9 cellular contexts compared by ENCODE assay signal in genomic region chrX:111244238-111244750, GRCh38. TPM values are rescaled to one million over a fixed set of nuclear protein-coding genes. Genes with fewer than 3 reads are reported as not detected.
A peak's percentile ranks its signal among the peaks of the same experiment; 100 is the strongest.
DNase-seq lines count a peak whose midpoint lies in the region; ATAC-seq and TF ChIP-seq lines count a peak whose summit lies in the region.
"Had no signal": no experiment of that assay in that cellular context is flagged by ENCODE, and none has a peak within 500 bp of the region (broad histone marks: within the 10 kb centered on the region; RNA-seq: fewer than 3 reads in every experiment).

No MANE protein-coding gene starts in this region.

- ATAC-seq in GM18861 (IDR thresholded peaks at IDR 0.05; ENCODE audit: unreplicated experiment) (no peak), GM18519 (IDR thresholded peaks at IDR 0.05; ENCODE audit: low FRiP score, unreplicated experiment) (no peak)
- ATAC-seq in activated CD8-positive, alpha-beta memory T cell treated with anti-CD3 and anti-CD28 coated beads, Interleukin-2, amount 10 ng/mL, durations not matched to agents 7 days and 5 days: no peak

- DNase-seq in GM10266 (ENCODE audit: extremely low spot score): no peak
- DNase-seq in NCI-H1092 (lab: John Stamatoyannopoulos, UW): peak; percentile 50
- no peak for DNase-seq in chondrocyte (ENCODE audit: low spot score)
- DNase-seq in progenitor cell of endocrine pancreas (ENCODE audit: low spot score, unreplicated experiment): no peak
- no peak for DNase-seq in activated effector memory CD4-positive, alpha-beta T cell treated with anti-CD3 and anti-CD28 coated beads, Interleukin-2, amount 50 U/mL, for 16 hours
- DNase-seq in activated CD8-positive, alpha-beta memory T cell treated with anti-CD3 and anti-CD28 coated beads, Interleukin-2, amount 10 ng/mL, durations not matched to agents 7 days and 5 days: no peak

- no peaks in the 10 kb centered on the region for H3K4me1 Mint-ChIP-seq in chondrocyte (ENCODE audit: low read depth)
- H3K4me1 Mint-ChIP-seq in progenitor cell of endocrine pancreas (ENCODE audit: low read depth): no peaks in the 10 kb centered on the region
- H3K4me1 Mint-ChIP-seq in activated CD8-positive, alpha-beta memory T cell treated with anti-CD3 and anti-CD28 coated beads, Interleukin-2, amount 10 ng/mL, durations not matched to agents 7 days and 5 days: no peaks in the 10 kb centered on the region

- CTCF ChIA-PET in activated CD8-positive, alpha-beta memory T cell treated with anti-CD3 and anti-CD28 coated beads, Interleukin-2, amount 10 ng/mL, durations not matched to agents 7 days and 5 days (lab: Charles Lee): interaction anchor here (1.0 to 2.4 kb wide), 5 partner anchors 127 to 397 kb away, joined by 3 to 8 read pairs (median 5); no protein-coding TSS in a partner anchor

- H3K27me3 Mint-ChIP-seq in chondrocyte (ENCODE audit: low read depth): peaks cover 18% of the 10 kb centered on the region
- no peaks in the 10 kb centered on the region for H3K27me3 Mint-ChIP-seq in progenitor cell of endocrine pancreas
- peaks cover 2% of the 10 kb centered on the region for H3K27me3 Mint-ChIP-seq in activated CD8-positive, alpha-beta memory T cell treated with anti-CD3 and anti-CD28 coated beads, Interleukin-2, amount 10 ng/mL, durations not matched to agents 7 days and 5 days

- TF ChIP-seq CTCF in GM10266 (IDR thresholded peaks at IDR 0.05; ENCODE audit: control insufficient read depth, insufficient read depth, low read depth, missing control alignments) (peak; percentile 43), chondrocyte (IDR thresholded peaks at IDR 0.05) (peak; percentile 81), progenitor cell of endocrine pancreas (IDR thresholded peaks at IDR 0.05; ENCODE audit: unreplicated experiment) (peak; percentile 79)

- H3K36me3 Mint-ChIP-seq in chondrocyte (ENCODE audit: low read depth) (no peaks in the 10 kb centered on the region), progenitor cell of endocrine pancreas (ENCODE audit: insufficient read depth) (peaks cover 7% of the 10 kb centered on the region)
- H3K36me3 Mint-ChIP-seq in activated CD8-positive, alpha-beta memory T cell treated with anti-CD3 and anti-CD28 coated beads, Interleukin-2, amount 10 ng/mL, durations not matched to agents 7 days and 5 days: no peaks in the 10 kb centered on the region

- H3K4me3 Mint-ChIP-seq in chondrocyte (ENCODE audit: unreplicated experiment) (no peak overlapping the region), progenitor cell of endocrine pancreas (ENCODE audit: low read depth) (no peak overlapping the region)
- no peak overlapping the region for H3K4me3 Mint-ChIP-seq in activated CD8-positive, alpha-beta memory T cell treated with anti-CD3 and anti-CD28 coated beads, Interleukin-2, amount 10 ng/mL, durations not matched to agents 7 days and 5 days

- H3K27ac Mint-ChIP-seq in chondrocyte (ENCODE audit: unreplicated experiment): no peak overlapping the region
- no peak overlapping the region for H3K27ac Mint-ChIP-seq in progenitor cell of endocrine pancreas
- no peak overlapping the region for H3K27ac Mint-ChIP-seq in activated CD8-positive, alpha-beta memory T cell treated with anti-CD3 and anti-CD28 coated beads, Interleukin-2, amount 10 ng/mL, durations not matched to agents 7 days and 5 days

- H3K9me3 Mint-ChIP-seq in chondrocyte (ENCODE audit: low read depth): no peaks in the 10 kb centered on the region
- peaks cover 2% of the 10 kb centered on the region for H3K9me3 Mint-ChIP-seq in progenitor cell of endocrine pancreas (ENCODE audit: low read depth)
- no peaks in the 10 kb centered on the region for H3K9me3 Mint-ChIP-seq in activated CD8-positive, alpha-beta memory T cell treated with anti-CD3 and anti-CD28 coated beads, Interleukin-2, amount 10 ng/mL, durations not matched to agents 7 days and 5 days (ENCODE audit: low read depth)

RNA-seq across cellular contexts. Expression of gene CAPN6, which starts 26.0 kb away (rescaled TPM):
- total RNA-seq in chondrocyte: 0.13 to 0.29 TPM (median 0.17 TPM) in 3 replicates
- total RNA-seq in progenitor cell of endocrine pancreas: 96.5 and 104 TPM in 2 replicates
- not detected for total RNA-seq in activated CD8-positive, alpha-beta memory T cell treated with anti-CD3 and anti-CD28 coated beads, Interleukin-2, amount 10 ng/mL, durations not matched to agents 7 days and 5 days
- total RNA-seq: LHCN-M2 had no signal

Comparison
In these comparisons a context has a peak if more than half of its experiments do, and no peak if none do; other contexts are left out.
1. RNA of gene CAPN6, which starts 26.0 kb away (total RNA-seq): 96.5 to 104 TPM in progenitor cell of endocrine pancreas; 0.13 to 0.29 TPM in chondrocyte and not detected in activated CD8-positive, alpha-beta memory T cell treated with anti-CD3 and anti-CD28 coated beads, Interleukin-2, amount 10 ng/mL, durations not matched to agents 7 days and 5 days; every median in the first group is over 10 times any median in the second.
2. Peak in every context shown above with its lines, with median percentiles within 50 percentile points of each other: CTCF ChIP-seq.